Comparison of ENCODE assay signal across 8 cellular contexts in genomic region chr12:104064031-104064841, GRCh38. TPM values are rescaled to one million over a fixed set of nuclear protein-coding genes. Genes with fewer than 3 reads are reported as not detected.
DNase-seq lines count a peak whose midpoint lies in the region; ATAC-seq and TF ChIP-seq lines count a peak whose summit lies in the region.

Gene HCFC2, plus strand, starts transcription at chr12:104064531. Its CDS starts 30 bp downstream, at chr12:104064561.

- TF ChIP-seq POLR2A in uterus (IDR thresholded peaks at IDR 0.05) = peak; percentile 35 to 73

- H3K27me3 ChIP-seq in right atrium auricular region (no peaks in the 10 kb centered on the region), uterus (no peaks in the 10 kb centered on the region)

- no peaks in the 10 kb centered on the region for H3K9me3 ChIP-seq in right atrium auricular region
- H3K9me3 ChIP-seq in uterus = no peaks in the 10 kb centered on the region

- in situ Hi-C loops in GM13976 (cut with MboI; ENCODE audit: low sequenced_read_pairs, unreplicated experiment) = no loop called here

- H3K4me1 ChIP-seq in right atrium auricular region (peaks cover 0 to 19% of the 10 kb centered on the region in 2 donors), uterus (no peaks in the 10 kb centered on the region)

- peak; percentile 93 for ATAC-seq in HG02798 (IDR thresholded peaks at IDR 0.05; ENCODE audit: poor library complexity, unreplicated experiment)

- TF ChIP-seq CTCF in GM13976 (IDR thresholded peaks at IDR 0.05; ENCODE audit: borderline replicate concordance, control extremely low read depth, extremely low read depth, insufficient read depth, missing control alignments) (no peak), right atrium auricular region (IDR thresholded peaks at IDR 0.05) (peak in 1 of 2 donors; percentile 30), uterus (IDR thresholded peaks at IDR 0.05) (peak in 1 of 4 experiments; percentile 13)

- DNase-seq in GM13976 (ENCODE audit: low spot score) (peak; percentile 99), NCI-H1436 (lab: John Stamatoyannopoulos, UW) (peak; percentile 90), amniotic stem cell (lab: John Stamatoyannopoulos, UW) (peak; percentile 80), right atrium auricular region (ENCODE audit: low spot score) (peak; percentile 87), putamen (ENCODE audit: low spot score) (peak; percentile 92), uterus (peak; percentile 87 to 92)

- intact Hi-C loops in T-helper 1 cell treated with Interleukin-12 subunit alpha and Interleukin-12 subunit beta and Interleukin-4 antibody, amounts not matched to agents 30 ng/mL and 1 ng/mL, for 36 hours (cut with micrococcal nuclease) = loop anchor here (1.0 to 10.0 kb wide), 10 partner anchors 45 to 1268 kb away; partner anchors contain the start of genes C12orf75, EID3, NFYB and WASHC4
- intact Hi-C loops in uterus (cut with DNase I; ENCODE audit: low total_unique reads) = no loop called here

- H3K36me3 ChIP-seq in right atrium auricular region (peaks cover 18% of the 10 kb centered on the region), uterus (no peaks in the 10 kb centered on the region)

- H3K27ac ChIP-seq in right atrium auricular region = peak within 1 kb of the TSS; percentile 90 to 92
- peak within 1 kb of the TSS; percentile 85 to 90 for H3K27ac ChIP-seq in uterus

- H3K4me3 ChIP-seq in right atrium auricular region = peak within 1 kb of the TSS; percentile 89 to 93
- peak within 1 kb of the TSS; percentile 58 to 85 for H3K4me3 ChIP-seq in uterus

RNA-seq across cellular contexts. Expression of gene HCFC2, which starts in this region (rescaled TPM):
- total RNA-seq in T-helper 1 cell treated with Interleukin-12 subunit alpha and Interleukin-12 subunit beta and Interleukin-4 antibody, amounts not matched to agents 30 ng/mL and 1 ng/mL, for 36 hours = 17.7 and 18.5 TPM in 2 replicates
- total RNA-seq in right atrium auricular region = 1 to 10 TPM; 6.4 to 8.1 TPM
- total RNA-seq in uterus = 10 to 100 TPM in 3 of 4 donors, 1 to 10 TPM in 1; 10.0 to 61.0 (median 29.1) TPM

Comparison
In these comparisons a context has a peak if more than half of its experiments do, and no peak if none do; other contexts are left out.
1. Peak in every context shown above with its lines: DNase-seq, ATAC-seq, H3K4me3 ChIP-seq and H3K27ac ChIP-seq.